ENCODE assay signal across 9 cellular contexts in the genomic region with DNA sequence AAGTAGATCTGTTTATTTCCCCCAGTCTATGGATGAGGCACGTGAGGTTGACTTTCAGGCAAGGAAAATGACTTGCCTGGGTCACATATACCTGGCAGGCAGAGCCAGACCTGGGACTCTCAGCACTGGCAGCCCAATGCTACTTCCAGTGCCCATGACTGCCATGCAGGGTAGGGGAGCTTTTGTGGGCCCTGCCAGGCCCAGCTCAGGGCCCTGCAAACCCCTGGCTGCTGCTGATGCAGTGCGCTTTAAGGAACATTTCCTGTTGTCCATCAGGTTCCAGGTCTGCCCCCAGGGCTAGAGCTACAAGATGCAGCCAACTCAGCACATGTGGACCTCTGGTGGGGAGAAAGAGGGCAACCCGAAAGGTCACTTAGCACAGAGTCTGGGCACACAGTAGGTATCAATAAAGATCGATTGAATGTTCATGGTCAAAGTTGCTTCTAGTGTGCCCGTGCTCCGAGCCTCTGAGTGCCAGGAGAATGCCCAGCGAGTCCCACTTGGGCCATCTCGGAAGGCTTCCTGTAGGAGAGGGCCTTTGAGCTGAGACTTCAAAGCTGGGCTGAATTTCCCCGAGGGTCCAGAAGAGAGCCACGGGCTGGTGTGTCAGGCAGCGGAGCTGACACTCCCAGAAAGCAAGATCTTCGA. TPM values are rescaled to one million over a fixed set of nuclear protein-coding genes. Genes with fewer than 3 reads are reported as not detected.
DNase-seq lines count a peak whose midpoint lies in the region; ATAC-seq and TF ChIP-seq lines count a peak whose summit lies in the region.
"Had no signal": no experiment of that assay in that cellular context is flagged by ENCODE, and none has a peak within 500 bp of the region (broad histone marks: within the 10 kb centered on the region; RNA-seq: fewer than 3 reads in every experiment).

No MANE protein-coding gene starts in this region.

- no peaks in the 10 kb centered on the region for H3K9me2 ChIP-seq in MM.1S (replicated peaks; ENCODE audit: insufficient read depth, low read length)

- H4K20me1 ChIP-seq in MM.1S (ENCODE audit: insufficient read depth, low read length): no peaks in the 10 kb centered on the region

- H3K4me2 ChIP-seq in MM.1S (ENCODE audit: low read depth, low read length): peak overlapping the region; percentile 72; the same call in 1 of the 2 replicates
- H3K4me2 ChIP-seq in neuronal stem cell (ENCODE audit: insufficient read depth, low read length, poor library complexity, severe bottlenecking): peak overlapping the region; percentile 73

- H3K23ac ChIP-seq in neuronal stem cell (ENCODE audit: low read depth, low read length, poor library complexity): peak overlapping the region; percentile 70

- H4K91ac ChIP-seq in neuronal stem cell (ENCODE audit: low read depth, low read length, poor library complexity): no peak overlapping the region

- TF ChIP-seq CTCF in CD8-positive, alpha-beta T cell (IDR thresholded peaks at IDR 0.05): no peak
- TF ChIP-seq CTCF in MM.1S (IDR thresholded peaks at IDR 0.05; ENCODE audit: low read length) (no peak), chondrocyte (IDR thresholded peaks at IDR 0.05) (no peak)

- peaks cover 3% of the 10 kb centered on the region for H3K27me3 Mint-ChIP-seq in CD8-positive, alpha-beta T cell (ENCODE audit: low read depth)
- peaks cover 61% of the 10 kb centered on the region for H3K27me3 Mint-ChIP-seq in chondrocyte (ENCODE audit: low read depth)

- POLR2A ChIA-PET in CD8-positive, alpha-beta T cell (lab: Charles Lee): interaction anchor here (0.9 to 2.4 kb wide), 15 partner anchors 9 to 163 kb away, joined by 3 to 9 read pairs (median 4); a partner anchor contains a TSS

- no peak overlapping the region for H3K14ac ChIP-seq in neuronal stem cell (ENCODE audit: low read length)

- no peaks in the 10 kb centered on the region for H3K79me1 ChIP-seq in neuronal stem cell (ENCODE audit: low read depth, low read length)

- H3K36me3 Mint-ChIP-seq in CD8-positive, alpha-beta T cell: peaks cover 9% of the 10 kb centered on the region
- H3K36me3 Mint-ChIP-seq in chondrocyte (ENCODE audit: low read depth): no peaks in the 10 kb centered on the region

- H2BK5ac ChIP-seq in neuronal stem cell (ENCODE audit: low read length): no peak overlapping the region

- peak overlapping the region; percentile 40 for H2AK5ac ChIP-seq in neuronal stem cell (ENCODE audit: low read depth, low read length)

- no peaks in the 10 kb centered on the region for H3K27me3 ChIP-seq in CD8-positive, alpha-beta T cell (ENCODE audit: insufficient read depth, low read length)
- H3K27me3 ChIP-seq in MM.1S (replicated peaks; ENCODE audit: insufficient read depth, low read length) (peaks cover 35% of the 10 kb centered on the region), neuronal stem cell (ENCODE audit: control insufficient read depth in 3 of 3, insufficient read depth in 3 of 3, low read depth in 1 of 3, low read length in 3 of 3) (peaks cover 11 to 97% (median 44%) of the 10 kb centered on the region in 3 experiments)

- peaks cover 47% of the 10 kb centered on the region for H3K4me1 Mint-ChIP-seq in CD8-positive, alpha-beta T cell (ENCODE audit: low read depth)
- H3K4me1 Mint-ChIP-seq in chondrocyte (ENCODE audit: low read depth): peaks cover 3% of the 10 kb centered on the region

- H3K4ac ChIP-seq in neuronal stem cell (ENCODE audit: low read length): no peak overlapping the region

- peak overlapping the region; percentile 26 for H2BK12ac ChIP-seq in neuronal stem cell (ENCODE audit: low read length)

- no peaks in the 10 kb centered on the region for H3K9me3 ChIP-seq in CD8-positive, alpha-beta T cell (ENCODE audit: low read length)
- H3K9me3 ChIP-seq in MM.1S (replicated peaks; ENCODE audit: insufficient read depth, low read length) (no peaks in the 10 kb centered on the region), neuronal stem cell (replicated peaks in 1 of 2; ENCODE audit: control insufficient read depth in 2 of 2, insufficient read depth in 1 of 2, low read depth in 1 of 2, low read length in 2 of 2) (no peaks in the 10 kb centered on the region)

- no peak for DNase-seq in CD8-positive, alpha-beta T cell
- no peak for DNase-seq in MM.1S
- DNase-seq in chondrocyte (ENCODE audit: low spot score): no peak
- DNase-seq in neuronal stem cell (ENCODE audit: low spot score): no peak
- DNase-seq in superior temporal gyrus (ENCODE audit: extremely low spot score): no peak
- DNase-seq in NCI-H2196 (lab: John Stamatoyannopoulos, UW; ENCODE audit: unreplicated experiment): no peak
- DNase-seq in KG1 (lab: John Stamatoyannopoulos, UW): no peak

- no peaks in the 10 kb centered on the region for H3K79me2 ChIP-seq in MM.1S (ENCODE audit: low read length)

- no peak overlapping the region for H4K8ac ChIP-seq in neuronal stem cell (ENCODE audit: low read depth, low read length)

- no peaks in the 10 kb centered on the region for H3K9me3 Mint-ChIP-seq in CD8-positive, alpha-beta T cell
- H3K9me3 Mint-ChIP-seq in chondrocyte (ENCODE audit: low read depth): no peaks in the 10 kb centered on the region

- H3F3A ChIP-seq in MM.1S (ENCODE audit: insufficient read depth, low read length): no peaks in the 10 kb centered on the region

- H2BK15ac ChIP-seq in neuronal stem cell (ENCODE audit: low read length): no peak overlapping the region

- H3K27ac ChIP-seq in CD8-positive, alpha-beta T cell (ENCODE audit: low read depth, low read length): peak overlapping the region; percentile 28
- H3K27ac ChIP-seq in MM.1S (ENCODE audit: low read length) (no peak overlapping the region), neuronal stem cell (replicated peaks; ENCODE audit: low read length) (no peak overlapping the region)

- no peaks in the 10 kb centered on the region for H3K36me3 ChIP-seq in CD8-positive, alpha-beta T cell (ENCODE audit: insufficient read depth, low read length)
- H3K36me3 ChIP-seq in MM.1S (replicated peaks; ENCODE audit: insufficient read depth, low read length) (no peaks in the 10 kb centered on the region), neuronal stem cell (replicated peaks in 1 of 2; ENCODE audit: control insufficient read depth in 2 of 2, insufficient read depth in 2 of 2, low read length in 2 of 2) (no peaks in the 10 kb centered on the region)

- H2BK120ac ChIP-seq in neuronal stem cell (ENCODE audit: low read depth, low read length): no peak overlapping the region

- intact Hi-C loops in CD8-positive, alpha-beta T cell (cut with DNase I, micrococcal nuclease): loop anchor here (1.0 to 2.0 kb wide), 7 partner anchors 10 to 316 kb away; a partner anchor contains a TSS

- H2AFZ ChIP-seq in MM.1S (ENCODE audit: low read length) (no peak overlapping the region), neuronal stem cell (ENCODE audit: low read length) (peak overlapping the region; percentile 86)

- H3K4me1 ChIP-seq in CD8-positive, alpha-beta T cell (ENCODE audit: insufficient read depth, low read length): peaks cover 19% of the 10 kb centered on the region
- H3K4me1 ChIP-seq in MM.1S (ENCODE audit: low read length): no peaks in the 10 kb centered on the region
- peaks cover 3 to 4% of the 10 kb centered on the region in 2 donors for H3K4me1 ChIP-seq in neuronal stem cell (ENCODE audit: control insufficient read depth in 2 of 2, insufficient read depth in 1 of 2, low read depth in 1 of 2, low read length in 2 of 2)

- ATAC-seq in CD8-positive, alpha-beta T cell: no peak
- ATAC-seq in HG03432 (IDR thresholded peaks at IDR 0.05; ENCODE audit: unreplicated experiment): no peak

- peak overlapping the region; percentile 81 for H3K4me3 Mint-ChIP-seq in CD8-positive, alpha-beta T cell
- H3K4me3 Mint-ChIP-seq in chondrocyte (ENCODE audit: unreplicated experiment): peak overlapping the region; percentile 55

- CTCF ChIA-PET in CD8-positive, alpha-beta T cell (lab: Charles Lee): interaction anchor here (0.5 to 3.6 kb wide), 20 partner anchors 8 to 157 kb away, joined by 3 to 37 read pairs (median 4); no protein-coding TSS in a partner anchor

- WGBS in neuronal stem cell (ENCODE audit: extremely low coverage in 2 of 2, insufficient read length in 2 of 2, insufficient replicate concordance in 1 of 2), 2 donors: no CpG with 5 or more reads among the region's 12 CpGs

- H3K18ac ChIP-seq in neuronal stem cell (ENCODE audit: low read length): no peak overlapping the region

- peak overlapping the region; percentile 70 for H3K4me3 ChIP-seq in CD8-positive, alpha-beta T cell (ENCODE audit: low read depth, low read length)
- peak overlapping the region; percentile 46 for H3K4me3 ChIP-seq in MM.1S (ENCODE audit: low read length)
- no peak overlapping the region for H3K4me3 ChIP-seq in neuronal stem cell (ENCODE audit: low read length in 2 of 2)

- H3K9ac ChIP-seq in MM.1S (ENCODE audit: low read length) (no peak overlapping the region), neuronal stem cell (ENCODE audit: low read depth, low read length, poor library complexity) (no peak overlapping the region)

- peak overlapping the region; percentile 57 for H3K27ac Mint-ChIP-seq in CD8-positive, alpha-beta T cell
- H3K27ac Mint-ChIP-seq in chondrocyte (ENCODE audit: unreplicated experiment): no peak overlapping the region

RNA-seq across cellular contexts. Expression of a gene that starts 0.5 kb away (rescaled TPM):
- total RNA-seq in CD8-positive, alpha-beta T cell: 10 to 100 TPM; 37.0 to 39.1 TPM
- total RNA-seq in chondrocyte: not detected in 3 replicates
- not detected for polyA plus RNA-seq in neuronal stem cell (2013, experiment 1 of 2)
- polyA plus RNA-seq in neuronal stem cell (2013, experiment 2 of 2): 0.01 TPM
- polyA plus RNA-seq: keratinocyte had no signal

RNA-seq across cellular contexts. Expression of a gene that starts 38.6 kb away (rescaled TPM):
- 1 to 10 TPM; 5.2 TPM for total RNA-seq in CD8-positive, alpha-beta T cell
- total RNA-seq in chondrocyte: 11.3 to 13.6 TPM (median 12.6 TPM) in 3 replicates
- polyA plus RNA-seq in neuronal stem cell (2013, experiment 1 of 2): 12.8 TPM
- polyA plus RNA-seq in neuronal stem cell (2013, experiment 2 of 2): 13.4 TPM

Comparison
In these comparisons a context has a peak if more than half of its experiments do, and no peak if none do; other contexts are left out.
1. H3K4me3 ChIP-seq: peak in CD8-positive, alpha-beta T cell (single experiment) and MM.1S (single experiment); none in neuronal stem cell (0 of 2).
2. RNA of a gene that starts 0.5 kb away (total RNA-seq): 37.0 to 39.1 TPM in CD8-positive, alpha-beta T cell; not detected in chondrocyte; every median in the first group is over 10 times any median in the second.